Comparison of ENCODE assay signal across 21 cellular contexts in the genomic region with DNA sequence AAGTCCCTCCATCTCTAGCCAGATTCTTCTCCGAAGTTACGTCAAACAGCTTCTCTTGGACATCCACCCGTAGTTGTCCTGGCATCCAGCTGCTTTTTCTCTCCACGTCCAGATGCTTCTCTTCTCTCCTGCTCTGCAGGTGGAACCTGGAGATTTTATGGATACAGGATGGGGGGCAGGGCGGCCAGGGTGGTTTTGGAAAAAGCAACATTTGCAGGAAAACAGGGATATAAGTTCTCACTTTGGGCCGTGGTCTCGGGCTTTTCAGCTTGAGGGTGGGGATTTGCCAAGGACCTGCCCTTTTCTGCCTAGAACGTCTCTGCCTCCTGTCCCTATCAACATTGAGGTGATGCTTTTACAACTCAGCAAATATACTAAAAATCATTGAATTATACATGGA.
DNase-seq lines count a peak whose midpoint lies in the region; ATAC-seq, FAIRE-seq and TF ChIP-seq lines count a peak whose summit lies in the region.
"Had no signal": no experiment of that assay in that cellular context is flagged by ENCODE, and none has a peak within 500 bp of the region (broad histone marks: within the 10 kb centered on the region; RNA-seq: fewer than 3 reads in every experiment).

No MANE protein-coding gene starts in this region.

- H3K14ac ChIP-seq in H1 (ENCODE audit: insufficient read length), result no peak overlapping the region

- H4K20me1 ChIP-seq in GM23338 (replicated peaks; ENCODE audit: insufficient read depth) (no peaks in the 10 kb centered on the region), H1 (replicated peaks in 1 of 2; ENCODE audit: control insufficient read depth in 1 of 2, insufficient read depth in 2 of 2, low read length in 2 of 2) (no peaks in the 10 kb centered on the region), neural progenitor cell (ENCODE audit: low read depth) (peaks cover 3% of the 10 kb centered on the region)

- peak overlapping the region; percentile 75 for H2BK120ac ChIP-seq in H1 (replicated peaks; ENCODE audit: low read depth, low read length)

- H3K27ac Mint-ChIP-seq in GM23338, result no peak overlapping the region
- H3K27ac Mint-ChIP-seq in neural progenitor cell, result no peak overlapping the region
- H3K27ac Mint-ChIP-seq in activated CD8-positive, alpha-beta T cell treated with anti-CD3 and anti-CD28 coated beads for 36 hours, result no peak overlapping the region
- H3K27ac Mint-ChIP-seq: CD4-positive, CD25-positive, alpha-beta regulatory T cell; HFFc6 had no signal

- H3K79me2 ChIP-seq in GM23338 (replicated peaks; ENCODE audit: insufficient read depth) (no peaks in the 10 kb centered on the region), H1 (ENCODE audit: control insufficient read depth in 1 of 2, insufficient read depth in 2 of 2, low read length in 2 of 2) (no peaks in the 10 kb centered on the region), neural progenitor cell (ENCODE audit: low read depth) (no peaks in the 10 kb centered on the region)

- CTCF ChIA-PET in H1 (lab: Charles Lee; ENCODE audit: partially characterized antibody), result no interaction called here
- CTCF ChIA-PET in activated CD8-positive, alpha-beta T cell treated with anti-CD3 and anti-CD28 coated beads for 36 hours (lab: Charles Lee), result no interaction called here

- H3K36me3 Mint-ChIP-seq in GM23338 (ENCODE audit: low read depth) (peaks cover 22% of the 10 kb centered on the region), neural progenitor cell (no peaks in the 10 kb centered on the region)
- no peaks in the 10 kb centered on the region for H3K36me3 Mint-ChIP-seq in activated CD8-positive, alpha-beta T cell treated with anti-CD3 and anti-CD28 coated beads for 36 hours (ENCODE audit: low read depth)
- H3K36me3 Mint-ChIP-seq: CD4-positive, CD25-positive, alpha-beta regulatory T cell; IgD-negative memory B cell had no signal

- H3K27me3 Mint-ChIP-seq in GM23338 (ENCODE audit: insufficient read depth, low read depth, poor library complexity) (peaks cover 5% of the 10 kb centered on the region), neural progenitor cell (ENCODE audit: insufficient read depth, low read depth) (no peaks in the 10 kb centered on the region)
- no peaks in the 10 kb centered on the region for H3K27me3 Mint-ChIP-seq in activated CD8-positive, alpha-beta T cell treated with anti-CD3 and anti-CD28 coated beads for 36 hours
- H3K27me3 Mint-ChIP-seq: CD4-positive, CD25-positive, alpha-beta regulatory T cell; IgD-negative memory B cell had no signal

- WGBS in H1 (ENCODE audit: extremely low coverage in 1 of 2, insufficient coverage in 1 of 2, insufficient read length in 1 of 2, insufficient replicate concordance in 2 of 2, low coverage in 1 of 2, low lambda C conversion rate in 2 of 2, missing lambda C conversion rate in 1 of 2), 2 experiments, result 70% methylated on average over 8 of the region's 8 CpGs; no CpG with 5 or more reads in 1 of the 2 experiments

- H3K23me2 ChIP-seq in H1 (ENCODE audit: low read depth, low read length), result 0 out of 2 replicates have a peak, but pooled peaks cover 5% of the 10 kb centered on the region

- no peak overlapping the region for H3K56ac ChIP-seq in H1 (replicated peaks; ENCODE audit: insufficient read length, low read depth, low read length)

- H3K9me3 ChIP-seq in H1 (ENCODE audit: insufficient read depth in 2 of 2, low read depth in 1 of 2, low read length in 1 of 2) (peaks cover 11 to 15% of the 10 kb centered on the region in 2 experiments), neural progenitor cell (ENCODE audit: low read depth) (no peaks in the 10 kb centered on the region)
- H3K9me3 ChIP-seq: BE2C, Caco-2 had no signal

- H3K23ac ChIP-seq in H1 (ENCODE audit: insufficient read length), result no peak overlapping the region

- H2AK5ac ChIP-seq in H1 (ENCODE audit: low read depth, low read length), result no peak overlapping the region

- H3K9me3 Mint-ChIP-seq in GM23338 (peaks cover 25% of the 10 kb centered on the region), neural progenitor cell (peaks cover 7% of the 10 kb centered on the region)
- H3K9me3 Mint-ChIP-seq in activated CD8-positive, alpha-beta T cell treated with anti-CD3 and anti-CD28 coated beads for 36 hours, result peaks cover 4% of the 10 kb centered on the region

- FAIRE-seq in H1 (lab: Jason Lieb, UNC), result no peak
- FAIRE-seq: GM12891, H54, RCC 7860 had no signal

- TF ChIP-seq CTCF in GM23338 (conservative IDR thresholded peaks at IDR 0.05; ENCODE audit: low read depth in 2 of 2), result no peak
- no peak for TF ChIP-seq CTCF in H1 (IDR thresholded peaks at IDR 0.05; ENCODE audit: control extremely low read depth in 1 of 3, insufficient read depth in 1 of 3, low read depth in 1 of 3, low read length in 3 of 3)
- no peak for TF ChIP-seq CTCF in neural progenitor cell (IDR thresholded peaks at IDR 0.05)
- TF ChIP-seq CTCF in activated CD8-positive, alpha-beta T cell treated with anti-CD3 and anti-CD28 coated beads for 36 hours (IDR thresholded peaks at IDR 0.05), result no peak

- peak; percentile 5 for DNase-seq in GM23338 (ENCODE audit: low spot score)
- peak; percentile 19 for DNase-seq in NCI-H774 (lab: John Stamatoyannopoulos, UW)
- no peak for DNase-seq in H1 (ENCODE audit: low read depth in 1 of 2, low spot score in 2 of 2)
- DNase-seq in neural progenitor cell (ENCODE audit: low spot score), result no peak
- no peak for DNase-seq in NK-92 treated with Interleukin-12 subunit alpha and Interleukin-12 subunit beta, amount 100 ng/mL, for 24 hours (lab: John Stamatoyannopoulos, UW)
- no peak for DNase-seq in stimulated activated naive CD4-positive, alpha-beta T cell treated with Interleukin-2 at 50 U/mL for 16 hours (lab: John Stamatoyannopoulos, UW)
- no peak for DNase-seq in activated CD8-positive, alpha-beta T cell treated with anti-CD3 and anti-CD28 coated beads for 36 hours
- DNase-seq: BE2C; CD4-positive, CD25-positive, alpha-beta regulatory T cell; HFFc6; Karpas-422; NCI-H1417 treated with DMSO at 0.1 percent for 48 hours; NCI-H345; NCI-H524 treated with DMSO at 0.1 percent for 48 hours; Right ventricle myocardium superior had no signal

- H3K9ac ChIP-seq in H1 (replicated peaks in 1 of 4; ENCODE audit: extremely low read depth in 1 of 4, low read depth in 3 of 4, low read length in 3 of 4) (no peak overlapping the region), neural progenitor cell (no peak overlapping the region)

- H3F3A ChIP-seq in GM23338 (replicated peaks; ENCODE audit: low read depth) (no peaks in the 10 kb centered on the region), neural progenitor cell (ENCODE audit: low read depth) (peaks cover 28% of the 10 kb centered on the region)

- H2BK5ac ChIP-seq in H1 (ENCODE audit: low read depth, low read length), result peak overlapping the region; percentile 36; the same call in 1 of the 2 replicates

- POLR2A ChIA-PET in H1 (lab: Charles Lee; ENCODE audit: partially characterized antibody), result no interaction called here
- POLR2A ChIA-PET in activated CD8-positive, alpha-beta T cell treated with anti-CD3 and anti-CD28 coated beads for 36 hours (lab: Charles Lee), result no interaction called here

- peak overlapping the region; percentile 43; the same call in 1 of the 2 replicates for H2BK20ac ChIP-seq in H1 (ENCODE audit: low read length)

- H3K9me2 ChIP-seq in GM23338 (ENCODE audit: insufficient read depth), result no peaks in the 10 kb centered on the region

- H3K18ac ChIP-seq in H1 (ENCODE audit: extremely low read depth, low read length), result no peak overlapping the region

- H3K4me3 ChIP-seq in GM23338, result peak overlapping the region; percentile 13; the same call in 1 of the 2 replicates
- no peak overlapping the region for H3K4me3 ChIP-seq in H1 (ENCODE audit: extremely low read depth in 1 of 4, insufficient read depth in 2 of 4, low read depth in 3 of 4, low read length in 4 of 4)
- no peak overlapping the region for H3K4me3 ChIP-seq in neural progenitor cell

- H2BK15ac ChIP-seq in H1 (ENCODE audit: low read length), result no peak overlapping the region

- no peak overlapping the region; the same call in 1 of the 2 replicates for H2BK12ac ChIP-seq in H1 (ENCODE audit: low read depth, low read length)

- no peaks in the 10 kb centered on the region for H3K79me1 ChIP-seq in H1 (ENCODE audit: low read depth, low read length)

- H3K4me1 ChIP-seq in GM23338 (ENCODE audit: insufficient read depth), result peaks cover 29% of the 10 kb centered on the region
- peaks cover 4 to 11% (median 9%) of the 10 kb centered on the region in 4 experiments; a peak in 5 of 7 replicates for H3K4me1 ChIP-seq in H1 (replicated peaks in 1 of 4; ENCODE audit: control insufficient read depth in 3 of 4, insufficient read depth in 4 of 4, low read length in 3 of 4)
- peaks cover 20% of the 10 kb centered on the region for H3K4me1 ChIP-seq in neural progenitor cell
- H3K4me1 ChIP-seq: BE2C, Caco-2 had no signal

- H3K36me3 ChIP-seq in GM23338 (ENCODE audit: insufficient read depth), result peaks cover 12% of the 10 kb centered on the region; the same call in 1 of the 2 replicates
- H3K36me3 ChIP-seq in H1 (ENCODE audit: control insufficient read depth in 2 of 4, insufficient read depth in 4 of 4, low read length in 3 of 4), result peaks cover 0 to 4% (median 0%) of the 10 kb centered on the region in 4 experiments; a peak in 2 of 8 replicates
- H3K36me3 ChIP-seq in neural progenitor cell, result no peaks in the 10 kb centered on the region
- H3K36me3 ChIP-seq: BE2C had no signal

- H2AFZ ChIP-seq in GM23338, result peak overlapping the region; percentile 85
- peak overlapping the region; percentile 94 for H2AFZ ChIP-seq in H1 (ENCODE audit: low read length)
- H2AFZ ChIP-seq in neural progenitor cell (replicated peaks), result no peak overlapping the region

- H4K91ac ChIP-seq in H1 (replicated peaks; ENCODE audit: insufficient read length, low read length), result peak overlapping the region; percentile 58

- no peak for TF ChIP-seq RAD21 in H1 (IDR thresholded peaks at IDR 0.05 in 1 of 2, conservative IDR thresholded peaks at IDR 0.05 in 1 of 2; ENCODE audit: low read depth in 2 of 2, low read length in 2 of 2)

- H3K4me3 Mint-ChIP-seq in GM23338 (no peak overlapping the region), neural progenitor cell (no peak overlapping the region)
- no peak overlapping the region for H3K4me3 Mint-ChIP-seq in activated CD8-positive, alpha-beta T cell treated with anti-CD3 and anti-CD28 coated beads for 36 hours
- H3K4me3 Mint-ChIP-seq: CD4-positive, CD25-positive, alpha-beta regulatory T cell; HFFc6; IgD-negative memory B cell had no signal

- H4K5ac ChIP-seq in H1 (ENCODE audit: insufficient read length, low read depth, low read length), result no peak overlapping the region

- TF ChIP-seq EP300 in H1 (IDR thresholded peaks at IDR 0.05; ENCODE audit: borderline replicate concordance in 1 of 2, low read depth in 2 of 2, low read length in 2 of 2), result no peak

- H3K4me1 Mint-ChIP-seq in GM23338 (peaks cover 26% of the 10 kb centered on the region), neural progenitor cell (peaks cover 18% of the 10 kb centered on the region)
- H3K4me1 Mint-ChIP-seq in activated CD8-positive, alpha-beta T cell treated with anti-CD3 and anti-CD28 coated beads for 36 hours (ENCODE audit: low read depth), result no peaks in the 10 kb centered on the region
- H3K4me1 Mint-ChIP-seq: CD4-positive, CD25-positive, alpha-beta regulatory T cell; IgD-negative memory B cell had no signal

- H3K4ac ChIP-seq in H1 (replicated peaks; ENCODE audit: insufficient read length, low read depth, low read length), result no peak overlapping the region

- H3K27ac ChIP-seq in GM23338 (ENCODE audit: low read depth) (no peak overlapping the region), H1 (ENCODE audit: low read depth, low read length) (no peak overlapping the region), neural progenitor cell (no peak overlapping the region)

- H3K4me2 ChIP-seq in GM23338, result peak overlapping the region; percentile 68
- H3K4me2 ChIP-seq in H1 (ENCODE audit: insufficient read depth in 1 of 2, low read depth in 2 of 2, low read length in 2 of 2), result peak overlapping the region; percentile 32 to 64; a peak in 3 of 4 replicates
- peak overlapping the region; percentile 45 for H3K4me2 ChIP-seq in neural progenitor cell

- no peak for TF ChIP-seq POLR2A in H1 (IDR thresholded peaks at IDR 0.05; ENCODE audit: control extremely low read depth in 1 of 2, low read depth in 2 of 2, low read length in 2 of 2)

- intact Hi-C loops in activated CD8-positive, alpha-beta T cell treated with anti-CD3 and anti-CD28 coated beads for 36 hours (cut with micrococcal nuclease), result no loop called here

- no peak for ATAC-seq in GM23338
- ATAC-seq in HG03521 (IDR thresholded peaks at IDR 0.05; ENCODE audit: unreplicated experiment), result no peak
- no peak for ATAC-seq in activated CD8-positive, alpha-beta T cell treated with anti-CD3 and anti-CD28 coated beads for 36 hours

- no peak overlapping the region for H4K8ac ChIP-seq in H1 (ENCODE audit: extremely low read depth, insufficient read depth, low read length)

- H3K27me3 ChIP-seq in GM23338 (ENCODE audit: insufficient read depth), result no peaks in the 10 kb centered on the region
- H3K27me3 ChIP-seq in H1 (replicated peaks in 1 of 4; ENCODE audit: control insufficient read depth in 3 of 4, extremely low read depth in 1 of 4, insufficient read depth in 3 of 4, low read length in 3 of 4), result no peaks in the 10 kb centered on the region
- peaks cover 15% of the 10 kb centered on the region for H3K27me3 ChIP-seq in neural progenitor cell
- H3K27me3 ChIP-seq: BE2C had no signal

Comparison
In these comparisons a context has a peak if more than half of its experiments do, and no peak if none do; other contexts are left out.
1. DNase-seq: peak in GM23338 (single experiment) and NCI-H774 (single experiment); none in H1 (0 of 2), neural progenitor cell (single experiment), NK-92 treated with Interleukin-12 subunit alpha and Interleukin-12 subunit beta, amount 100 ng/mL, for 24 hours (single experiment), stimulated activated naive CD4-positive, alpha-beta T cell treated with Interleukin-2 at 50 U/mL for 16 hours (single experiment) and activated CD8-positive, alpha-beta T cell treated with anti-CD3 and anti-CD28 coated beads for 36 hours (single experiment).
2. Peak in every context shown above with its lines, with median percentiles within 50 percentile points of each other: H3K4me2 ChIP-seq.